ENCODE assay signal across 8 cellular contexts in the genomic region with DNA sequence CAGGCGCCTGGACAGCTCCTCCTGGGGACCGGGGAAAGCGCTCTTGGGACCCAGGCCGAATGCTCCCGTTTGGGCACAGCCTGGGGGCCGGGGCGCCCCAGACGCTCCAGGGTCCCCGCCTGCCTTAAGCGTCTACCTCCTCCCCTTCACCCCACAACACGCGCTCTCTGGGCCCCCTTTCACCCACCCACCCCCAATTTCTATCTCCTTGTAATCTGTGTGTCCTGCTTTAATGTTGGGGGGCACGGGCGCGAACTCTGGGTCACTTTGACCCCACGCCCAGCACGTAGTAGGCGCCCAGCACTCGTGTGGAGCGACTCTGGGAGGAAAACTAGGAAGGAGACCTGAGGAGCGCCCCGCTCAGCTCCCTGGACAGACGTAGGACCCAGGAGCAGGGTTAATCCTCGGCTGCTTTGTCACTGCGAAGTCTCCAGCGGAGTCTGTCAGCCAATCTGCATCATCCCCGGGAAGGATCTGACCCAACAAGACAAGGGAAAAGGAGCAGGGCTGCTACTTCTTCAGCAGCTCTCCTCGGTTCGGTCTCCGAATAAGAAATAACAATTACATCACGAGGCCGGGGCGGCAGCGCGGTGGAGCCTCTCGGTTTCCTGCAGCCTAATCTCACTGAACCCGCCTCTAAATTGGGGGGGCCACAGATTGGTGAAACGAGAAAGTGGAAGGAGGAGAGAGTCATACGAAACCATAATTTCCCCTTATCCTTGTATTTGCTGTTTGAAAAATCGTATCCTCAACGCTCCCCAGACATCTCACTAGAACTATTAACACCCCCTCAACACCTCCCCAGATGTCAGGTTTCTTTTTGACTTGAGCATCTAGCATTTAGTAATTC. TPM values are rescaled to one million over a fixed set of nuclear protein-coding genes. Genes with fewer than 3 reads are reported as not detected.
A peak's percentile ranks its signal among the peaks of the same experiment; 100 is the strongest.
DNase-seq lines count a peak whose midpoint lies in the region; ATAC-seq and TF ChIP-seq lines count a peak whose summit lies in the region.

No MANE protein-coding gene starts in this region.

- H2AK5ac ChIP-seq in H9 (ENCODE audit: insufficient read length, low read length) = no peak overlapping the region

- no peak overlapping the region for H3K14ac ChIP-seq in H9 (ENCODE audit: insufficient read depth, low read length)

- H3K27me3 Mint-ChIP-seq in H9 (ENCODE audit: low read depth) = peaks cover 35% of the 10 kb centered on the region
- H3K27me3 Mint-ChIP-seq in endodermal cell (ENCODE audit: insufficient read depth) = no peaks in the 10 kb centered on the region

- H3K27ac Mint-ChIP-seq in H9 (peak overlapping the region in 2 of 3 experiments; percentile 97 to 98; a peak in 4 of 7 replicates), endodermal cell (peak overlapping the region; percentile 96)

- H3K79me1 ChIP-seq in H9 (ENCODE audit: insufficient read depth, low read depth, low read length, poor library complexity, severe bottlenecking) = no peaks in the 10 kb centered on the region

- H3T11ph ChIP-seq in H9 (ENCODE audit: low read length) = no peak overlapping the region

- H3K4me3 ChIP-seq in endodermal cell (ENCODE audit: low read length) = peak overlapping the region; percentile 79

- H3K4me1 Mint-ChIP-seq in H9 (peaks cover 38 to 39% of the 10 kb centered on the region in 2 experiments), endodermal cell (peaks cover 42% of the 10 kb centered on the region)

- TF ChIP-seq CTCF in H9 (conservative IDR thresholded peaks at IDR 0.05) = no peak
- peak; percentile 22 for TF ChIP-seq CTCF in endodermal cell (conservative IDR thresholded peaks at IDR 0.05)

- no peak overlapping the region for H3K4ac ChIP-seq in H9 (ENCODE audit: low read depth, low read length)

- no peaks in the 10 kb centered on the region for H3K9me3 Mint-ChIP-seq in H9
- H3K9me3 Mint-ChIP-seq in endodermal cell = no peaks in the 10 kb centered on the region

- H4K5ac ChIP-seq in H9 (ENCODE audit: insufficient read length, low read depth, low read length) = no peak overlapping the region

- H4K8ac ChIP-seq in H9 (replicated peaks; ENCODE audit: insufficient read length, low read depth, low read length) = no peak overlapping the region

- no peak overlapping the region for H3K27ac ChIP-seq in H9 (ENCODE audit: insufficient read length, low read depth, low read length)
- H3K27ac ChIP-seq in endodermal cell (ENCODE audit: low read depth, low read length) = peak overlapping the region; percentile 85

- no peak overlapping the region for H3K18ac ChIP-seq in H9 (ENCODE audit: insufficient read length, low read depth, low read length)

- H3K9me3 ChIP-seq in H9 (ENCODE audit: control insufficient read depth, low read depth, low read length) = no peaks in the 10 kb centered on the region
- H3K9me3 ChIP-seq in endodermal cell (ENCODE audit: control insufficient read depth, low read length) = no peaks in the 10 kb centered on the region

- H3K36me3 Mint-ChIP-seq in H9 (ENCODE audit: insufficient read depth in 1 of 3, low read depth in 3 of 3) = no peaks in the 10 kb centered on the region; a peak in 1 of 7 replicates
- H3K36me3 Mint-ChIP-seq in endodermal cell (ENCODE audit: low read depth) = no peaks in the 10 kb centered on the region

- 0 out of 2 replicates have a peak, but pooled peaks cover 2% of the 10 kb centered on the region for H3K4me1 ChIP-seq in H9 (ENCODE audit: insufficient read depth, low read length)
- peaks cover 3% of the 10 kb centered on the region for H3K4me1 ChIP-seq in endodermal cell (ENCODE audit: control insufficient read depth, insufficient read depth, low read length)

- peaks cover 3% of the 10 kb centered on the region; the same call in 1 of the 2 replicates for H3K27me3 ChIP-seq in H9 (ENCODE audit: insufficient read depth, low read length)
- H3K27me3 ChIP-seq in endodermal cell (ENCODE audit: control insufficient read depth, insufficient read depth, low read length, poor library complexity, severe bottlenecking) = no peaks in the 10 kb centered on the region

- H3K4me3 Mint-ChIP-seq in H9 = peak overlapping the region; percentile 89 to 94
- peak overlapping the region; percentile 83 for H3K4me3 Mint-ChIP-seq in endodermal cell

- no peak overlapping the region for H3K56ac ChIP-seq in H9 (ENCODE audit: insufficient read length, low read depth, low read length)

- DNase-seq in CD1c-positive myeloid dendritic cell (ENCODE audit: extremely low spot score) = peak; percentile 76
- peak; percentile 62 for DNase-seq in H9
- peak; percentile 76 for DNase-seq in NOMO-1 treated with DMSO at 0.1 percent for 48 hours (lab: John Stamatoyannopoulos, UW; ENCODE audit: unreplicated experiment)
- DNase-seq in activated CD8-positive, alpha-beta memory T cell treated with anti-CD3 and anti-CD28 coated beads, Interleukin-2, amount 50 U/mL, for 4 hours = peak; percentile 78
- DNase-seq in endodermal cell = peak; percentile 89
- DNase-seq in mesenteric fat pad (ENCODE audit: low spot score) = peak; percentile 94
- DNase-seq in stimulated activated CD8-positive, alpha-beta memory T cell treated with anti-CD3 and anti-CD28 coated beads, Interleukin-12 subunit alpha, Interleukin-12 subunit beta, amount 100 ng/mL, for 1 hour (ENCODE audit: low read depth) = peak; percentile 39

- H3K4me2 ChIP-seq in H9 (ENCODE audit: insufficient read depth, insufficient read length, low read length) = peak overlapping the region; percentile 52

- H3K36me3 ChIP-seq in endodermal cell (ENCODE audit: control insufficient read depth, insufficient read depth, low read length) = no peaks in the 10 kb centered on the region

- H2AFZ ChIP-seq in H9 (ENCODE audit: low read length) = no peak overlapping the region

- H2BK12ac ChIP-seq in H9 (ENCODE audit: insufficient read length, low read depth, low read length) = no peak overlapping the region

- no peak overlapping the region for H2BK5ac ChIP-seq in H9 (ENCODE audit: insufficient read length, low read length)

- no peak overlapping the region for H4K91ac ChIP-seq in H9 (ENCODE audit: insufficient read length, low read depth, low read length)

- no peak overlapping the region for H2BK15ac ChIP-seq in H9 (ENCODE audit: low read depth, low read length)

- H3K79me2 ChIP-seq in H9 (ENCODE audit: insufficient read depth, low read length) = peaks cover 3% of the 10 kb centered on the region; the same call in 1 of the 2 replicates

- ATAC-seq in GM21423 (IDR thresholded peaks at IDR 0.05; ENCODE audit: unreplicated experiment) = no peak

- H2BK20ac ChIP-seq in H9 (ENCODE audit: low read depth, low read length, poor library complexity, severe bottlenecking) = no peak overlapping the region

- H3K23me2 ChIP-seq in H9 (ENCODE audit: insufficient read length, low read depth, low read length, poor library complexity, severe bottlenecking) = peaks cover 9% of the 10 kb centered on the region

- H3K9ac ChIP-seq in H9 (ENCODE audit: extremely low read depth, insufficient read length, low read length) (peak overlapping the region; percentile 8), endodermal cell (ENCODE audit: extremely low read depth, low read length, poor library complexity, severe bottlenecking) (peak overlapping the region; percentile 50)

- no peaks in the 10 kb centered on the region for H4K20me1 ChIP-seq in H9 (ENCODE audit: control insufficient read depth, insufficient read depth, insufficient read length)

- no CpG with 5 or more reads among the region's 41 CpGs for WGBS in H9 (ENCODE audit: extremely low coverage, insufficient read length, low lambda C conversion rate)
- WGBS in endodermal cell (ENCODE audit: insufficient coverage in 1 of 2, insufficient read length in 1 of 2), 2 experiments = 0% methylated on average over 10 to 40 of the region's 41 CpGs

- no peak overlapping the region for H2BK120ac ChIP-seq in H9 (ENCODE audit: low read depth, low read length, poor library complexity, severe bottlenecking)

- no peak overlapping the region for H3K23ac ChIP-seq in H9 (ENCODE audit: insufficient read length, low read depth, low read length)

RNA-seq across cellular contexts. Expression of gene NRIP1, which starts 0.8 kb away (rescaled TPM):
- total RNA-seq in H9 (2021) (9.8 and 10.4 TPM in 2 replicates), endodermal cell (10 to 100 TPM; 29.9 to 35.9 TPM), mesenteric fat pad (57.8 TPM)
- 38.8 TPM for polyA plus RNA-seq in endodermal cell (2013, experiment 1 of 2)
- 43.3 TPM for polyA plus RNA-seq in endodermal cell (2013, experiment 2 of 2)

Comparison
In these comparisons a context has a peak if more than half of its experiments do, and no peak if none do; other contexts are left out.
1. DNase-seq: peak in every context shown above with its lines; median percentile 94 in mesenteric fat pad; 89 in endodermal cell; 78 in activated CD8-positive, alpha-beta memory T cell treated with anti-CD3 and anti-CD28 coated beads, Interleukin-2, amount 50 U/mL, for 4 hours; 76 in CD1c-positive myeloid dendritic cell; 76 in NOMO-1 treated with DMSO at 0.1 percent for 48 hours; 62 in H9; 39 in stimulated activated CD8-positive, alpha-beta memory T cell treated with anti-CD3 and anti-CD28 coated beads, Interleukin-12 subunit alpha, Interleukin-12 subunit beta, amount 100 ng/mL, for 1 hour.